Comparison of ENCODE assay signal across 21 cellular contexts in genomic region chr13:87851395-87851794, GRCh38.
"Had no signal": no experiment of that assay in that cellular context is flagged by ENCODE, and none has a peak within 500 bp of the region (broad histone marks: within the 10 kb centered on the region; RNA-seq: fewer than 3 reads in every experiment).

No MANE protein-coding gene starts in this region.

- H3K36me3 Mint-ChIP-seq: activated naive CD8-positive, alpha-beta T cell had no signal

- H3K27ac Mint-ChIP-seq: activated B cell treated with CpG ODN at 0.5 μM for 24 hours; activated CD4-positive, alpha-beta memory T cell treated with anti-CD3 and anti-CD28 coated beads for 36 hours; activated CD4-positive, alpha-beta T cell treated with anti-CD3 and anti-CD28 coated beads, Interleukin-2, amount 10 ng/mL, durations not matched to agents 24 days and 14 days; activated naive CD4-positive, alpha-beta T cell treated with anti-CD3 and anti-CD28 coated beads for 36 hours; activated naive CD8-positive, alpha-beta T cell; T-helper 17 cell had no signal

- H3K4me2 ChIP-seq: PC-9 had no signal

- DNase-seq: activated B cell treated with CpG ODN at 0.5 μM for 24 hours; activated CD4-positive, alpha-beta memory T cell treated with anti-CD3 and anti-CD28 coated beads for 36 hours; activated CD4-positive, alpha-beta T cell treated with anti-CD3 and anti-CD28 coated beads for 1 hour; activated CD4-positive, alpha-beta T cell treated with anti-CD3 and anti-CD28 coated beads, Interleukin-2, amount 10 ng/mL, durations not matched to agents 24 days and 14 days; activated CD8-positive, alpha-beta memory T cell treated with anti-CD3 and anti-CD28 coated beads for 24 hours; activated effector memory CD4-positive, alpha-beta T cell treated with anti-CD3 and anti-CD28 coated beads, Interleukin-2, amount 50 U/mL, for 16 hours; activated naive CD4-positive, alpha-beta T cell treated with anti-CD3 and anti-CD28 coated beads for 36 hours; activated T-cell treated with anti-CD3 and anti-CD28 coated beads, Interleukin-2, amount 50 U/mL, for 4 hours; KG1; NCI-H1092; NCI-H1417; NCI-H1694 treated with DMSO at 0.1 percent for 48 hours; NCI-H2029 treated with DMSO at 0.1 percent for 48 hours; NCI-H345; NCI-H510A treated with DMSO at 0.1 percent for 48 hours; NCI-H69; PC-9; SHP77 treated with DMSO at 0.1 percent for 48 hours; T-helper 17 cell; T1000 had no signal

- H2AFZ ChIP-seq: PC-9 had no signal

- H3K4me3 Mint-ChIP-seq: activated B cell treated with CpG ODN at 0.5 μM for 24 hours; activated CD4-positive, alpha-beta memory T cell treated with anti-CD3 and anti-CD28 coated beads for 36 hours; activated CD4-positive, alpha-beta T cell treated with anti-CD3 and anti-CD28 coated beads, Interleukin-2, amount 10 ng/mL, durations not matched to agents 24 days and 14 days; activated naive CD4-positive, alpha-beta T cell treated with anti-CD3 and anti-CD28 coated beads for 36 hours; activated naive CD8-positive, alpha-beta T cell; activated T-cell treated with anti-CD3 and anti-CD28 coated beads, Interleukin-2, amount 50 U/mL, for 4 hours; T-helper 17 cell had no signal

- H3K4me3 ChIP-seq: PC-9 had no signal

- ATAC-seq: activated T-cell treated with anti-CD3 and anti-CD28 coated beads, Interleukin-2, amount 50 U/mL, for 4 hours; T-helper 17 cell had no signal

- H3K27me3 Mint-ChIP-seq: activated B cell treated with CpG ODN at 0.5 μM for 24 hours; activated CD4-positive, alpha-beta memory T cell treated with anti-CD3 and anti-CD28 coated beads for 36 hours; activated CD4-positive, alpha-beta T cell treated with anti-CD3 and anti-CD28 coated beads, Interleukin-2, amount 10 ng/mL, durations not matched to agents 24 days and 14 days; activated naive CD8-positive, alpha-beta T cell; T-helper 17 cell had no signal

- H3K27ac ChIP-seq: PC-9 had no signal

- H3K4me1 Mint-ChIP-seq: activated B cell treated with CpG ODN at 0.5 μM for 24 hours; activated CD4-positive, alpha-beta T cell treated with anti-CD3 and anti-CD28 coated beads, Interleukin-2, amount 10 ng/mL, durations not matched to agents 24 days and 14 days; T-helper 17 cell had no signal
